ENCODE assay signal across 1 cellular context in the genomic region with DNA sequence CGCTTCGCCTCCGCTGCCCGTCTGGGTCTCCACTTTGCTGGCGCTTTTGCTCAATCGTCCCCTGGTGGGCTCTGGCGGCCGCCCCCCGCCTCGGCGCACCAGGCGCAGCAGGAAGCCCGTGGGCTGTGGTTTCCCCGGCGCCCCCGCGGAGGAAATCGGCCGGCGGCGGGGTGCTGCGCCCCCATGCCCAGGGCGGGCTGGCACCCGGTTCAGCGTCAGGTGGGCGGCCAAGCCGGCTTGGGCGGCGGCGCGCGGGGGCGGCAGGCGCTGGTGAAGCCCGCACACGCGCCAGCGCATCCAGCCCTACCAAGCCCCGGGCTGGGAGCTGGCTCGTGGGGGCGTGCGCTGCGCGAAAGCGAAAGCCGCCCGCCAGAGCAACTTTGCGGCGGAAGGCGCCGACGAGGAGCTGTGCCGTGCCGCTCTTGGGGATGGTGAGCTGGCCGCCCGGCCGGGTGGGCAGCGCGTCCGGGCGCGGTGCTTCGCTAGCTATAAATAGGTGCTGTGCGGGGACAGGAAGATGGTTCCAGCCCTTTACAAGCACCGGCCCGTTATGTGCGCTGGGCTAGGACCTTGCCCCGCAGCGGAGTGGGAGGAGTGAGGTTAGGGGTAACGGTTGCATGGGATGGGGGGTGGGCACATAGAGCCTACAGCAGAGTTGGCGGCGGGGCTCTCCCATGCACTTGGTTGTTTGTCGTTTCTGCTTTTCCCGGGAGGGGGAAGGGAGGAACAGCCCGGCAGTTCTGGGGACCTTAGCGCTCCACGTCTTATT.
TF ChIP-seq lines count a peak whose summit lies in the region.

No MANE protein-coding gene starts in this region.

TF ChIP-seq in HepG2, 621 proteins besides CTCF, POLR2A, EP300 and RAD21 (continued from another document and continues in another):
- TF ChIP-seq, protein P1, sequence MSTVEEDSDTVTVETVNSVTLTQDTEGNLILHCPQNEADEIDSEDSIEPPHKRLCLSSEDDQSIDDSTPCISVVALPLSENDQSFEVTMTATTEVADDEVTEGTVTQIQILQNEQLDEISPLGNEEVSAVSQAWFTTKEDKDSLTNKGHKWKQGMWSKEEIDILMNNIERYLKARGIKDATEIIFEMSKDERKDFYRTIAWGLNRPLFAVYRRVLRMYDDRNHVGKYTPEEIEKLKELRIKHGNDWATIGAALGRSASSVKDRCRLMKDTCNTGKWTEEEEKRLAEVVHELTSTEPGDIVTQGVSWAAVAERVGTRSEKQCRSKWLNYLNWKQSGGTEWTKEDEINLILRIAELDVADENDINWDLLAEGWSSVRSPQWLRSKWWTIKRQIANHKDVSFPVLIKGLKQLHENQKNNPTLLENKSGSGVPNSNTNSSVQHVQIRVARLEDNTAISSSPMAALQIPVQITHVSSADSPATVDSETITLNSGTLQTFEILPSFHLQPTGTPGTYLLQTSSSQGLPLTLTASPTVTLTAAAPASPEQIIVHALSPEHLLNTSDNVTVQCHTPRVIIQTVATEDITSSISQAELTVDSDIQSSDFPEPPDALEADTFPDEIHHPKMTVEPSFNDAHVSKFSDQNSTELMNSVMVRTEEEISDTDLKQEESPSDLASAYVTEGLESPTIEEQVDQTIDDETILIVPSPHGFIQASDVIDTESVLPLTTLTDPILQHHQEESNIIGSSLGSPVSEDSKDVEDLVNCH (CRISPR knock-in tag; IDR thresholded peaks at IDR 0.05): no peak
- TF ChIP-seq SMAD1 (CRISPR knock-in tag; IDR thresholded peaks at IDR 0.05; ENCODE audit: borderline replicate concordance, low read depth) (no peak), HMGA1 (CRISPR knock-in tag; conservative IDR thresholded peaks at IDR 0.05) (no peak), ESRRA (CRISPR knock-in tag; IDR thresholded peaks at IDR 0.05; ENCODE audit: low read depth) (0 out of 2 replicates have a peak, but pooled peaks have one; percentile 4), KMT2A (CRISPR knock-in tag; IDR thresholded peaks at IDR 0.05) (no peak), HOXA3 (CRISPR knock-in tag; IDR thresholded peaks at IDR 0.05) (peak; percentile 10; the same call in 1 of the 2 replicates), ZFP62 (CRISPR knock-in tag; IDR thresholded peaks at IDR 0.05) (no peak), MTA1 (CRISPR knock-in tag; IDR thresholded peaks at IDR 0.05; ENCODE audit: borderline replicate concordance) (peak; percentile 42; the same call in 1 of the 2 replicates), HNRNPLL (IDR thresholded peaks at IDR 0.05; ENCODE audit: low read depth, low read length, poor library complexity, severe bottlenecking) (peak; percentile 70), CENPX (CRISPR knock-in tag; IDR thresholded peaks at IDR 0.05) (no peak), ZNF547 (CRISPR knock-in tag; IDR thresholded peaks at IDR 0.05) (no peak), IRF1 (CRISPR knock-in tag; IDR thresholded peaks at IDR 0.05; ENCODE audit: low read depth) (no peak), AFF4 (CRISPR knock-in tag; IDR thresholded peaks at IDR 0.05) (no peak), DNMT3B (CRISPR knock-in tag; conservative IDR thresholded peaks at IDR 0.05) (no peak), ZBTB38 (CRISPR knock-in tag; IDR thresholded peaks at IDR 0.05) (0 out of 2 replicates have a peak, but pooled peaks have one; percentile 14), NFKB2 (CRISPR knock-in tag; IDR thresholded peaks at IDR 0.05; ENCODE audit: borderline replicate concordance) (no peak), AGO2 (optimal IDR thresholded peaks at IDR 0.05; ENCODE audit: low read depth, low read length) (peak; percentile 55), TAF1 (CRISPR knock-in tag; IDR thresholded peaks at IDR 0.05) (no peak), SPEN (CRISPR knock-in tag; IDR thresholded peaks at IDR 0.05; ENCODE audit: low read depth) (peak; percentile 31; the same call in 1 of the 2 replicates), BCL3 (CRISPR knock-in tag; IDR thresholded peaks at IDR 0.05) (0 out of 2 replicates have a peak, but pooled peaks have one; percentile 45), ZSCAN5A (CRISPR knock-in tag; IDR thresholded peaks at IDR 0.05; ENCODE audit: borderline replicate concordance) (0 out of 2 replicates have a peak, but pooled peaks have one; percentile 5), ZNF780A (CRISPR knock-in tag; IDR thresholded peaks at IDR 0.05) (no peak)
- TF ChIP-seq, protein P2, sequence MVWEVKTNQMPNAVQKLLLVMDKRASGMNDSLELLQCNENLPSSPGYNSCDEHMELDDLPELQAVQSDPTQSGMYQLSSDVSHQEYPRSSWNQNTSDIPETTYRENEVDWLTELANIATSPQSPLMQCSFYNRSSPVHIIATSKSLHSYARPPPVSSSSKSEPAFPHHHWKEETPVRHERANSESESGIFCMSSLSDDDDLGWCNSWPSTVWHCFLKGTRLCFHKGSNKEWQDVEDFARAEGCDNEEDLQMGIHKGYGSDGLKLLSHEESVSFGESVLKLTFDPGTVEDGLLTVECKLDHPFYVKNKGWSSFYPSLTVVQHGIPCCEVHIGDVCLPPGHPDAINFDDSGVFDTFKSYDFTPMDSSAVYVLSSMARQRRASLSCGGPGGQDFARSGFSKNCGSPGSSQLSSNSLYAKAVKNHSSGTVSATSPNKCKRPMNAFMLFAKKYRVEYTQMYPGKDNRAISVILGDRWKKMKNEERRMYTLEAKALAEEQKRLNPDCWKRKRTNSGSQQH (CRISPR knock-in tag; IDR thresholded peaks at IDR 0.05; ENCODE audit: low read depth): 0 out of 2 replicates have a peak, but pooled peaks have one; percentile 27
- TF ChIP-seq, protein P3, sequence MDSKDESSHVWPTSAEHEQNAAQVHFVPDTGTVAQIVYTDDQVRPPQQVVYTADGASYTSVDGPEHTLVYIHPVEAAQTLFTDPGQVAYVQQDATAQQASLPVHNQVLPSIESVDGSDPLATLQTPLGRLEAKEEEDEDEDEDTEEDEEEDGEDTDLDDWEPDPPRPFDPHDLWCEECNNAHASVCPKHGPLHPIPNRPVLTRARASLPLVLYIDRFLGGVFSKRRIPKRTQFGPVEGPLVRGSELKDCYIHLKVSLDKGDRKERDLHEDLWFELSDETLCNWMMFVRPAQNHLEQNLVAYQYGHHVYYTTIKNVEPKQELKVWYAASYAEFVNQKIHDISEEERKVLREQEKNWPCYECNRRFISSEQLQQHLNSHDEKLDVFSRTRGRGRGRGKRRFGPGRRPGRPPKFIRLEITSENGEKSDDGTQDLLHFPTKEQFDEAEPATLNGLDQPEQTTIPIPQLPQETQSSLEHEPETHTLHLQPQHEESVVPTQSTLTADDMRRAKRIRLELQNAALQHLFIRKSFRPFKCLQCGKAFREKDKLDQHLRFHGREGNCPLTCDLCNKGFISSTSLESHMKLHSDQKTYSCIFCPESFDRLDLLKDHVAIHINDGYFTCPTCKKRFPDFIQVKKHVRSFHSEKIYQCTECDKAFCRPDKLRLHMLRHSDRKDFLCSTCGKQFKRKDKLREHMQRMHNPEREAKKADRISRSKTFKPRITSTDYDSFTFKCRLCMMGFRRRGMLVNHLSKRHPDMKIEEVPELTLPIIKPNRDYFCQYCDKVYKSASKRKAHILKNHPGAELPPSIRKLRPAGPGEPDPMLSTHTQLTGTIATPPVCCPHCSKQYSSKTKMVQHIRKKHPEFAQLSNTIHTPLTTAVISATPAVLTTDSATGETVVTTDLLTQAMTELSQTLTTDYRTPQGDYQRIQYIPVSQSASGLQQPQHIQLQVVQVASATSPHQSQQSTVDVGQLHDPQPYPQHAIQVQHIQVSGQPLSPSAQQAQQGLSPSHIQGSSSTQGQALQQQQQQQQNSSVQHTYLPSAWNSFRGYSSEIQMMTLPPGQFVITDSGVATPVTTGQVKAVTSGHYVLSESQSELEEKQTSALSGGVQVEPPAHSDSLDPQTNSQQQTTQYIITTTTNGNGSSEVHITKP (CRISPR knock-in tag; IDR thresholded peaks at IDR 0.05; ENCODE audit: low read depth): no peak
- TF ChIP-seq, protein P4, sequence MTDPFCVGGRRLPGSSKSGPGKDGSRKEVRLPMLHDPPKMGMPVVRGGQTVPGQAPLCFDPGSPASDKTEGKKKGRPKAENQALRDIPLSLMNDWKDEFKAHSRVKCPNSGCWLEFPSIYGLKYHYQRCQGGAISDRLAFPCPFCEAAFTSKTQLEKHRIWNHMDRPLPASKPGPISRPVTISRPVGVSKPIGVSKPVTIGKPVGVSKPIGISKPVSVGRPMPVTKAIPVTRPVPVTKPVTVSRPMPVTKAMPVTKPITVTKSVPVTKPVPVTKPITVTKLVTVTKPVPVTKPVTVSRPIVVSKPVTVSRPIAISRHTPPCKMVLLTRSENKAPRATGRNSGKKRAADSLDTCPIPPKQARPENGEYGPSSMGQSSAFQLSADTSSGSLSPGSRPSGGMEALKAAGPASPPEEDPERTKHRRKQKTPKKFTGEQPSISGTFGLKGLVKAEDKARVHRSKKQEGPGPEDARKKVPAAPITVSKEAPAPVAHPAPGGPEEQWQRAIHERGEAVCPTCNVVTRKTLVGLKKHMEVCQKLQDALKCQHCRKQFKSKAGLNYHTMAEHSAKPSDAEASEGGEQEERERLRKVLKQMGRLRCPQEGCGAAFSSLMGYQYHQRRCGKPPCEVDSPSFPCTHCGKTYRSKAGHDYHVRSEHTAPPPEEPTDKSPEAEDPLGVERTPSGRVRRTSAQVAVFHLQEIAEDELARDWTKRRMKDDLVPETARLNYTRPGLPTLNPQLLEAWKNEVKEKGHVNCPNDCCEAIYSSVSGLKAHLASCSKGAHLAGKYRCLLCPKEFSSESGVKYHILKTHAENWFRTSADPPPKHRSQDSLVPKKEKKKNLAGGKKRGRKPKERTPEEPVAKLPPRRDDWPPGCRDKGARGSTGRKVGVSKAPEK (CRISPR knock-in tag; IDR thresholded peaks at IDR 0.05; ENCODE audit: borderline replicate concordance): no peak
- TF ChIP-seq, protein P5, sequence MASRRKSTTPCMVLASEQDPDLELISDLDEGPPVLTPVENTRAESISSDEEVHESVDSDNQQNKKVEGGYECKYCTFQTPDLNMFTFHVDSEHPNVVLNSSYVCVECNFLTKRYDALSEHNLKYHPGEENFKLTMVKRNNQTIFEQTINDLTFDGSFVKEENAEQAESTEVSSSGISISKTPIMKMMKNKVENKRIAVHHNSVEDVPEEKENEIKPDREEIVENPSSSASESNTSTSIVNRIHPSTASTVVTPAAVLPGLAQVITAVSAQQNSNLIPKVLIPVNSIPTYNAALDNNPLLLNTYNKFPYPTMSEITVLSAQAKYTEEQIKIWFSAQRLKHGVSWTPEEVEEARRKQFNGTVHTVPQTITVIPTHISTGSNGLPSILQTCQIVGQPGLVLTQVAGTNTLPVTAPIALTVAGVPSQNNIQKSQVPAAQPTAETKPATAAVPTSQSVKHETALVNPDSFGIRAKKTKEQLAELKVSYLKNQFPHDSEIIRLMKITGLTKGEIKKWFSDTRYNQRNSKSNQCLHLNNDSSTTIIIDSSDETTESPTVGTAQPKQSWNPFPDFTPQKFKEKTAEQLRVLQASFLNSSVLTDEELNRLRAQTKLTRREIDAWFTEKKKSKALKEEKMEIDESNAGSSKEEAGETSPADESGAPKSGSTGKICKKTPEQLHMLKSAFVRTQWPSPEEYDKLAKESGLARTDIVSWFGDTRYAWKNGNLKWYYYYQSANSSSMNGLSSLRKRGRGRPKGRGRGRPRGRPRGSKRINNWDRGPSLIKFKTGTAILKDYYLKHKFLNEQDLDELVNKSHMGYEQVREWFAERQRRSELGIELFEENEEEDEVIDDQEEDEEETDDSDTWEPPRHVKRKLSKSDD (CRISPR knock-in tag; IDR thresholded peaks at IDR 0.05; ENCODE audit: low read depth): no peak
- TF ChIP-seq, protein P6, sequence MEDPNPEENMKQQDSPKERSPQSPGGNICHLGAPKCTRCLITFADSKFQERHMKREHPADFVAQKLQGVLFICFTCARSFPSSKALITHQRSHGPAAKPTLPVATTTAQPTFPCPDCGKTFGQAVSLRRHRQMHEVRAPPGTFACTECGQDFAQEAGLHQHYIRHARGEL (CRISPR knock-in tag; IDR thresholded peaks at IDR 0.05): no peak
